14 cellular contexts compared by ENCODE assay signal in genomic region chr13:79398169-79398568, GRCh38.
"Had no signal": no experiment of that assay in that cellular context is flagged by ENCODE, and none has a peak within 500 bp of the region (broad histone marks: within the 10 kb centered on the region; RNA-seq: fewer than 3 reads in every experiment).

No MANE protein-coding gene starts in this region.

- H3K27me3 Mint-ChIP-seq: activated CD4-positive, alpha-beta memory T cell treated with anti-CD3 and anti-CD28 coated beads, Interleukin-2, amount 10 ng/mL, durations not matched to agents 7 days and 5 days; activated naive CD4-positive, alpha-beta T cell treated with anti-CD3 and anti-CD28 coated beads, Interleukin-2, amount 10 ng/mL, durations not matched to agents 7 days and 5 days had no signal

- H3K4me3 ChIP-seq: mucosa of descending colon, pancreas, thyroid gland had no signal

- FAIRE-seq: endometrium, urothelium cell line had no signal

- H3K27ac ChIP-seq: pancreas, thyroid gland had no signal

- H3K4me3 Mint-ChIP-seq: activated CD4-positive, alpha-beta memory T cell treated with anti-CD3 and anti-CD28 coated beads, Interleukin-2, amount 10 ng/mL, durations not matched to agents 7 days and 5 days; activated naive CD4-positive, alpha-beta T cell treated with anti-CD3 and anti-CD28 coated beads, Interleukin-2, amount 10 ng/mL, durations not matched to agents 7 days and 5 days; neural crest cell; T-helper 2 cell treated with Interferon-gamma antibody and Interleukin-4, amounts not matched to agents 5 μg/mL and 100 μg/mL, for 36 hours had no signal

- DNase-seq: activated CD4-positive, alpha-beta memory T cell treated with anti-CD3 and anti-CD28 coated beads, Interleukin-2, amount 10 ng/mL, durations not matched to agents 7 days and 5 days; activated naive CD4-positive, alpha-beta T cell treated with anti-CD3 and anti-CD28 coated beads, Interleukin-2, amount 10 ng/mL, durations not matched to agents 7 days and 5 days; cerebellar nuclear complex; dermis blood vessel endothelial cell; mucosa of descending colon; pancreas; thyroid gland had no signal

- H3K9me3 ChIP-seq: mucosa of descending colon, pancreas, thyroid gland had no signal

- H3K27ac Mint-ChIP-seq: activated CD4-positive, alpha-beta memory T cell treated with anti-CD3 and anti-CD28 coated beads, Interleukin-2, amount 10 ng/mL, durations not matched to agents 7 days and 5 days; activated naive CD4-positive, alpha-beta T cell treated with anti-CD3 and anti-CD28 coated beads, Interleukin-2, amount 10 ng/mL, durations not matched to agents 7 days and 5 days; activated T-helper 2 cell treated with anti-CD3 and anti-CD28 coated beads, Interferon-gamma antibody, Interleukin-2, Interleukin-4, amounts not matched to agents 10 μg/mL and 5 μg/mL and 100 μg/mL, durations not matched to agents 14 hours and 24 hours and 36 hours; T-helper 2 cell treated with Interferon-gamma antibody and Interleukin-4, amounts not matched to agents 5 μg/mL and 100 μg/mL, for 36 hours had no signal

- H3K27me3 ChIP-seq: brain microvascular endothelial cell, foreskin keratinocyte, pancreas, thyroid gland had no signal

- ATAC-seq: pancreas had no signal
